Comparison of ENCODE assay signal across 8 cellular contexts in genomic region chr1:235367000-235367908, GRCh38. TPM values are rescaled to one million over a fixed set of nuclear protein-coding genes. Genes with fewer than 3 reads are reported as not detected.
A peak's percentile ranks its signal among the peaks of the same experiment; 100 is the strongest.
DNase-seq lines count a peak whose midpoint lies in the region; ATAC-seq, FAIRE-seq and TF ChIP-seq lines count a peak whose summit lies in the region.

Gene TBCE, plus strand, starts transcription at chr1:235367427. Its CDS starts 12,623 bp downstream, at chr1:235380050.

- H3K4me3 Mint-ChIP-seq in activated CD4-positive, alpha-beta T cell treated with anti-CD3 and anti-CD28 coated beads, Interleukin-2, amount 10 ng/mL, durations not matched to agents 24 days and 14 days: peak within 1 kb of the TSS; percentile 97

- peak within 1 kb of the TSS; percentile 91 for H3K4me3 ChIP-seq in BE2C (ENCODE audit: low read depth, low read length)
- peak within 1 kb of the TSS; percentile 81 for H3K4me3 ChIP-seq in colonic mucosa

- H3K9ac ChIP-seq in colonic mucosa (ENCODE audit: low read depth in 2 of 2, low read length in 2 of 2): peak within 1 kb of the TSS; percentile 85

- H3K27me3 Mint-ChIP-seq in activated CD4-positive, alpha-beta T cell treated with anti-CD3 and anti-CD28 coated beads, Interleukin-2, amount 10 ng/mL, durations not matched to agents 24 days and 14 days: no peaks in the 10 kb centered on the region

- H3K36me3 Mint-ChIP-seq in activated CD4-positive, alpha-beta T cell treated with anti-CD3 and anti-CD28 coated beads, Interleukin-2, amount 10 ng/mL, durations not matched to agents 24 days and 14 days (ENCODE audit: low read depth): peaks cover 6% of the 10 kb centered on the region

- H3K4me1 Mint-ChIP-seq in activated CD4-positive, alpha-beta T cell treated with anti-CD3 and anti-CD28 coated beads, Interleukin-2, amount 10 ng/mL, durations not matched to agents 24 days and 14 days: peaks cover 17% of the 10 kb centered on the region

- H3K9me3 ChIP-seq in BE2C (no peaks in the 10 kb centered on the region), colonic mucosa (no peaks in the 10 kb centered on the region)

- H3K4me1 ChIP-seq in BE2C: no peaks in the 10 kb centered on the region
- no peaks in the 10 kb centered on the region for H3K4me1 ChIP-seq in colonic mucosa

- peak; percentile 99 for FAIRE-seq in GM19239 (lab: Jason Lieb, UNC)

- H3K27ac Mint-ChIP-seq in activated CD4-positive, alpha-beta T cell treated with anti-CD3 and anti-CD28 coated beads, Interleukin-2, amount 10 ng/mL, durations not matched to agents 24 days and 14 days: peak within 1 kb of the TSS; percentile 94

- H3K27ac ChIP-seq in colonic mucosa: peak within 1 kb of the TSS; percentile 88

- H3K36me3 ChIP-seq in BE2C (no peaks in the 10 kb centered on the region), colonic mucosa (no peaks in the 10 kb centered on the region)

- peak; percentile 99 for ATAC-seq in HG03457 (IDR thresholded peaks at IDR 0.05; ENCODE audit: unreplicated experiment)

- H3K27me3 ChIP-seq in BE2C (no peaks in the 10 kb centered on the region), colonic mucosa (no peaks in the 10 kb centered on the region)

- DNase-seq in BE2C (peak; percentile 97), GM19239 (ENCODE audit: insufficient read length, low spot score) (peak; percentile 96), NCI-H524 treated with DMSO at 0.1 percent for 48 hours (lab: John Stamatoyannopoulos, UW) (peak; percentile 70), colonic mucosa (peak; percentile 98), kidney tubule cell (ENCODE audit: low spot score) (peak; percentile 99)
- peak; percentile 97 for DNase-seq in activated CD4-positive, alpha-beta T cell treated with anti-CD3 and anti-CD28 coated beads, Interleukin-2, amount 10 ng/mL, durations not matched to agents 24 days and 14 days
- DNase-seq in stimulated activated CD4-positive, alpha-beta T cell treated with anti-CD3 and anti-CD28 coated beads, Interleukin-1b, Interleukin-23, amount 100 ng/mL, for 24 hours (ENCODE audit: low read depth in 4 of 4, low spot score in 1 of 4): peak; percentile 66 to 91 (median 76)

- intact Hi-C loops in activated CD4-positive, alpha-beta T cell treated with anti-CD3 and anti-CD28 coated beads, Interleukin-2, amount 10 ng/mL, durations not matched to agents 24 days and 14 days (cut with micrococcal nuclease): loop anchor here (1.0 kb wide), 1 partner anchor 39 kb away; the partner anchor contains the start of genes ARID4B and GGPS1
- intact Hi-C loops in colonic mucosa (cut with DNase I): no loop called here

- H3K9me3 Mint-ChIP-seq in activated CD4-positive, alpha-beta T cell treated with anti-CD3 and anti-CD28 coated beads, Interleukin-2, amount 10 ng/mL, durations not matched to agents 24 days and 14 days: no peaks in the 10 kb centered on the region

- no peak for TF ChIP-seq CTCF in BE2C (IDR thresholded peaks at IDR 0.05; ENCODE audit: low read depth, low read length)
- TF ChIP-seq CTCF in colonic mucosa (IDR thresholded peaks at IDR 0.05): no peak

RNA-seq across cellular contexts. Expression of gene TBCE, which starts in this region (rescaled TPM):
- 35.7 TPM for polyA plus RNA-seq in BE2C (2012; ENCODE audit: insufficient read depth, insufficient read length, low read depth)
- total RNA-seq in activated CD4-positive, alpha-beta T cell treated with anti-CD3 and anti-CD28 coated beads, Interleukin-2, amount 10 ng/mL, durations not matched to agents 24 days and 14 days: 24.0 and 24.2 TPM in 2 replicates
- total RNA-seq in colonic mucosa: 10 to 100 TPM; 12.6 to 22.7 TPM

Comparison
In these comparisons a context has a peak if more than half of its experiments do, and no peak if none do; other contexts are left out.
1. Peak in every context shown above with its lines: DNase-seq, ATAC-seq, H3K4me3 ChIP-seq and H3K27ac ChIP-seq.